11 cellular contexts compared by ENCODE assay signal in genomic region chr1:150280138-150280707, GRCh38. TPM values are rescaled to one million over a fixed set of nuclear protein-coding genes. Genes with fewer than 3 reads are reported as not detected.
DNase-seq lines count a peak whose midpoint lies in the region; ATAC-seq and TF ChIP-seq lines count a peak whose summit lies in the region.
"Had no signal": no experiment of that assay in that cellular context is flagged by ENCODE, and none has a peak within 500 bp of the region (broad histone marks: within the 10 kb centered on the region; RNA-seq: fewer than 3 reads in every experiment).

No MANE protein-coding gene starts in this region.

- H3K36me3 Mint-ChIP-seq in activated CD4-positive, alpha-beta T cell treated with anti-CD3 and anti-CD28 coated beads, Interleukin-2, amount 10 ng/mL, durations not matched to agents 24 days and 14 days (ENCODE audit: low read depth): no peaks in the 10 kb centered on the region
- peaks cover 3% of the 10 kb centered on the region for H3K36me3 Mint-ChIP-seq in activated CD4-positive, alpha-beta T cell treated with anti-CD3 and anti-CD28 coated beads, Interleukin-2, amount 10 ng/mL, durations not matched to agents 7 days and 5 days (ENCODE audit: low read depth)
- H3K36me3 Mint-ChIP-seq in activated T-helper 17 cell treated with anti-CD3 and anti-CD28 coated beads, Interleukin-2, amount 50 U/mL, for 72 hours (ENCODE audit: low read depth): peaks cover 16% of the 10 kb centered on the region
- no peaks in the 10 kb centered on the region for H3K36me3 Mint-ChIP-seq in stimulated activated effector memory CD8-positive, alpha-beta T cell treated with anti-CD3 and anti-CD28 coated beads, Interleukin-12 subunit alpha, Interleukin-12 subunit beta, amount 100 ng/mL, for 72 hours

- CTCF ChIA-PET in activated CD4-positive, alpha-beta T cell treated with anti-CD3 and anti-CD28 coated beads, Interleukin-2, amount 10 ng/mL, durations not matched to agents 7 days and 5 days (lab: Charles Lee): interaction anchor here (1.7 kb wide), 1 partner anchor 24 kb away, joined by 9 read pairs; no protein-coding TSS in a partner anchor
- CTCF ChIA-PET in GM10248 (lab: Yijun Ruan, JAX): interaction anchor here (0.9 to 4.5 kb wide), 8 partner anchors 9 to 715 kb away, joined by 3 to 72 read pairs (median 4); partner anchors contain the start of genes APH1A, C1orf54 and CA14

- no peak for ATAC-seq in activated T-helper 17 cell treated with anti-CD3 and anti-CD28 coated beads, Interleukin-2, amount 50 U/mL, for 72 hours (replicated peaks)
- peak; percentile 76 for ATAC-seq in left colon
- no peak for ATAC-seq in stimulated activated effector memory CD8-positive, alpha-beta T cell treated with anti-CD3 and anti-CD28 coated beads, Interleukin-12 subunit alpha, Interleukin-12 subunit beta, amount 100 ng/mL, for 72 hours

- no peak for DNase-seq in activated CD4-positive, alpha-beta T cell treated with anti-CD3 and anti-CD28 coated beads, Interleukin-2, amount 10 ng/mL, durations not matched to agents 24 days and 14 days
- no peak for DNase-seq in activated CD4-positive, alpha-beta T cell treated with anti-CD3 and anti-CD28 coated beads, Interleukin-2, amount 10 ng/mL, durations not matched to agents 7 days and 5 days
- DNase-seq in left colon (peak; percentile 69 to 81), GM10248 (ENCODE audit: extremely low spot score) (no peak), NCI-H2029 (lab: John Stamatoyannopoulos, UW) (no peak), NCI-H524 (lab: John Stamatoyannopoulos, UW) (no peak)
- DNase-seq in stimulated activated effector memory CD8-positive, alpha-beta T cell treated with anti-CD3 and anti-CD28 coated beads, Interleukin-12 subunit alpha, Interleukin-12 subunit beta, amount 100 ng/mL, for 72 hours (ENCODE audit: low spot score in 2 of 2): no peak
- DNase-seq: H7, NCI-H2029 treated with DMSO at 0.1 percent for 48 hours had no signal

- H3K4me3 Mint-ChIP-seq in activated CD4-positive, alpha-beta T cell treated with anti-CD3 and anti-CD28 coated beads, Interleukin-2, amount 10 ng/mL, durations not matched to agents 24 days and 14 days: peak overlapping the region; percentile 6
- H3K4me3 Mint-ChIP-seq in activated CD4-positive, alpha-beta T cell treated with anti-CD3 and anti-CD28 coated beads, Interleukin-2, amount 10 ng/mL, durations not matched to agents 7 days and 5 days: no peak overlapping the region
- peak overlapping the region; percentile 88 for H3K4me3 Mint-ChIP-seq in activated T-helper 17 cell treated with anti-CD3 and anti-CD28 coated beads, Interleukin-2, amount 50 U/mL, for 72 hours
- H3K4me3 Mint-ChIP-seq in stimulated activated effector memory CD8-positive, alpha-beta T cell treated with anti-CD3 and anti-CD28 coated beads, Interleukin-12 subunit alpha, Interleukin-12 subunit beta, amount 100 ng/mL, for 72 hours: peak overlapping the region; percentile 75

- H3K9me3 Mint-ChIP-seq in activated CD4-positive, alpha-beta T cell treated with anti-CD3 and anti-CD28 coated beads, Interleukin-2, amount 10 ng/mL, durations not matched to agents 24 days and 14 days: no peaks in the 10 kb centered on the region
- H3K9me3 Mint-ChIP-seq in activated CD4-positive, alpha-beta T cell treated with anti-CD3 and anti-CD28 coated beads, Interleukin-2, amount 10 ng/mL, durations not matched to agents 7 days and 5 days: no peaks in the 10 kb centered on the region
- peaks cover 4% of the 10 kb centered on the region for H3K9me3 Mint-ChIP-seq in activated T-helper 17 cell treated with anti-CD3 and anti-CD28 coated beads, Interleukin-2, amount 50 U/mL, for 72 hours
- H3K9me3 Mint-ChIP-seq in stimulated activated effector memory CD8-positive, alpha-beta T cell treated with anti-CD3 and anti-CD28 coated beads, Interleukin-12 subunit alpha, Interleukin-12 subunit beta, amount 100 ng/mL, for 72 hours: no peaks in the 10 kb centered on the region

- POLR2A ChIA-PET in activated CD4-positive, alpha-beta T cell treated with anti-CD3 and anti-CD28 coated beads, Interleukin-2, amount 10 ng/mL, durations not matched to agents 7 days and 5 days (lab: Charles Lee): no interaction called here
- POLR2A ChIA-PET in GM10248 (lab: Yijun Ruan, JAX): no interaction called here

- intact Hi-C loops in activated CD4-positive, alpha-beta T cell treated with anti-CD3 and anti-CD28 coated beads, Interleukin-2, amount 10 ng/mL, durations not matched to agents 24 days and 14 days (cut with micrococcal nuclease): loop anchor here (5.0 kb wide), 1 partner anchor 43 kb away; the partner anchor contains the start of gene ANP32E
- intact Hi-C loops in left colon (cut with DNase I, micrococcal nuclease): no loop called here

- no peak for TF ChIP-seq CTCF in GM10248 (IDR thresholded peaks at IDR 0.05; ENCODE audit: control extremely low read depth, extremely low read depth, low read depth, missing control alignments)

- peaks cover 6% of the 10 kb centered on the region for H3K27me3 Mint-ChIP-seq in activated CD4-positive, alpha-beta T cell treated with anti-CD3 and anti-CD28 coated beads, Interleukin-2, amount 10 ng/mL, durations not matched to agents 24 days and 14 days
- H3K27me3 Mint-ChIP-seq in activated CD4-positive, alpha-beta T cell treated with anti-CD3 and anti-CD28 coated beads, Interleukin-2, amount 10 ng/mL, durations not matched to agents 7 days and 5 days: peaks cover 4% of the 10 kb centered on the region
- no peaks in the 10 kb centered on the region for H3K27me3 Mint-ChIP-seq in activated T-helper 17 cell treated with anti-CD3 and anti-CD28 coated beads, Interleukin-2, amount 50 U/mL, for 72 hours

- no peak overlapping the region for H3K27ac Mint-ChIP-seq in activated CD4-positive, alpha-beta T cell treated with anti-CD3 and anti-CD28 coated beads, Interleukin-2, amount 10 ng/mL, durations not matched to agents 24 days and 14 days
- no peak overlapping the region for H3K27ac Mint-ChIP-seq in activated CD4-positive, alpha-beta T cell treated with anti-CD3 and anti-CD28 coated beads, Interleukin-2, amount 10 ng/mL, durations not matched to agents 7 days and 5 days
- peak overlapping the region; percentile 15 for H3K27ac Mint-ChIP-seq in activated T-helper 17 cell treated with anti-CD3 and anti-CD28 coated beads, Interleukin-2, amount 50 U/mL, for 72 hours
- H3K27ac Mint-ChIP-seq in stimulated activated effector memory CD8-positive, alpha-beta T cell treated with anti-CD3 and anti-CD28 coated beads, Interleukin-12 subunit alpha, Interleukin-12 subunit beta, amount 100 ng/mL, for 72 hours: peak overlapping the region; percentile 35

- H3K4me1 Mint-ChIP-seq in activated CD4-positive, alpha-beta T cell treated with anti-CD3 and anti-CD28 coated beads, Interleukin-2, amount 10 ng/mL, durations not matched to agents 24 days and 14 days: peaks cover 23% of the 10 kb centered on the region
- H3K4me1 Mint-ChIP-seq in activated CD4-positive, alpha-beta T cell treated with anti-CD3 and anti-CD28 coated beads, Interleukin-2, amount 10 ng/mL, durations not matched to agents 7 days and 5 days: peaks cover 24% of the 10 kb centered on the region
- H3K4me1 Mint-ChIP-seq in activated T-helper 17 cell treated with anti-CD3 and anti-CD28 coated beads, Interleukin-2, amount 50 U/mL, for 72 hours: peaks cover 23% of the 10 kb centered on the region
- peaks cover 30% of the 10 kb centered on the region for H3K4me1 Mint-ChIP-seq in stimulated activated effector memory CD8-positive, alpha-beta T cell treated with anti-CD3 and anti-CD28 coated beads, Interleukin-12 subunit alpha, Interleukin-12 subunit beta, amount 100 ng/mL, for 72 hours

RNA-seq across cellular contexts. Expression of gene CIART, which starts 2.1 kb away (rescaled TPM):
- total RNA-seq in activated CD4-positive, alpha-beta T cell treated with anti-CD3 and anti-CD28 coated beads, Interleukin-2, amount 10 ng/mL, durations not matched to agents 24 days and 14 days: 6.0 and 7.5 TPM in 2 replicates
- total RNA-seq in activated CD4-positive, alpha-beta T cell treated with anti-CD3 and anti-CD28 coated beads, Interleukin-2, amount 10 ng/mL, durations not matched to agents 7 days and 5 days: 1 to 10 TPM; 1.7 to 2.1 TPM
- 10 to 100 TPM in 1 of 2 donors, 1 to 10 TPM in 1; 3.7 to 12.4 TPM for total RNA-seq in activated T-helper 17 cell treated with anti-CD3 and anti-CD28 coated beads, Interleukin-2, amount 50 U/mL, for 72 hours
- total RNA-seq in left colon: 1 to 10 TPM in 1 of 2 donors, under 1 TPM in 1; 0.95 to 1.3 TPM

RNA-seq across cellular contexts. Expression of gene C1orf54, which starts 7.6 kb away (rescaled TPM):
- 0.64 and 0.93 TPM in 2 replicates for total RNA-seq in activated CD4-positive, alpha-beta T cell treated with anti-CD3 and anti-CD28 coated beads, Interleukin-2, amount 10 ng/mL, durations not matched to agents 24 days and 14 days
- 1 to 10 TPM; 2.4 to 3.5 TPM for total RNA-seq in activated CD4-positive, alpha-beta T cell treated with anti-CD3 and anti-CD28 coated beads, Interleukin-2, amount 10 ng/mL, durations not matched to agents 7 days and 5 days
- total RNA-seq in activated T-helper 17 cell treated with anti-CD3 and anti-CD28 coated beads, Interleukin-2, amount 50 U/mL, for 72 hours: 1 to 10 TPM; 1.4 to 3.6 TPM
- 10 to 100 TPM in 1 of 2 donors, 1 to 10 TPM in 1; 4.5 to 11.5 TPM for total RNA-seq in left colon

RNA-seq across cellular contexts. Expression of gene APH1A, which starts 11.4 kb away (rescaled TPM):
- 101 and 105 TPM in 2 replicates for total RNA-seq in activated CD4-positive, alpha-beta T cell treated with anti-CD3 and anti-CD28 coated beads, Interleukin-2, amount 10 ng/mL, durations not matched to agents 24 days and 14 days
- total RNA-seq in activated CD4-positive, alpha-beta T cell treated with anti-CD3 and anti-CD28 coated beads, Interleukin-2, amount 10 ng/mL, durations not matched to agents 7 days and 5 days: 100 to 1,000 TPM; 130 to 137 TPM
- total RNA-seq in activated T-helper 17 cell treated with anti-CD3 and anti-CD28 coated beads, Interleukin-2, amount 50 U/mL, for 72 hours: 100 to 1,000 TPM in 1 of 2 donors, 10 to 100 TPM in 1; 96.3 to 149 TPM
- total RNA-seq in left colon: 100 to 1,000 TPM; 194 to 199 TPM

RNA-seq across cellular contexts. Expression of gene MRPS21, which starts 13.4 kb away (rescaled TPM):
- total RNA-seq in activated CD4-positive, alpha-beta T cell treated with anti-CD3 and anti-CD28 coated beads, Interleukin-2, amount 10 ng/mL, durations not matched to agents 24 days and 14 days: 80.8 and 87.3 TPM in 2 replicates
- 10 to 100 TPM; 69.6 to 72.9 TPM for total RNA-seq in activated CD4-positive, alpha-beta T cell treated with anti-CD3 and anti-CD28 coated beads, Interleukin-2, amount 10 ng/mL, durations not matched to agents 7 days and 5 days
- total RNA-seq in activated T-helper 17 cell treated with anti-CD3 and anti-CD28 coated beads, Interleukin-2, amount 50 U/mL, for 72 hours: 10 to 100 TPM; 66.1 to 82.9 TPM
- total RNA-seq in left colon: 10 to 100 TPM; 36.2 to 44.3 TPM

RNA-seq across cellular contexts. Expression of gene CA14, which starts 22.6 kb away (rescaled TPM):
- total RNA-seq in activated CD4-positive, alpha-beta T cell treated with anti-CD3 and anti-CD28 coated beads, Interleukin-2, amount 10 ng/mL, durations not matched to agents 24 days and 14 days: not detected in 2 replicates
- not detected for total RNA-seq in activated CD4-positive, alpha-beta T cell treated with anti-CD3 and anti-CD28 coated beads, Interleukin-2, amount 10 ng/mL, durations not matched to agents 7 days and 5 days
- not detected for total RNA-seq in activated T-helper 17 cell treated with anti-CD3 and anti-CD28 coated beads, Interleukin-2, amount 50 U/mL, for 72 hours
- under 1 TPM; 0.28 to 0.34 TPM for total RNA-seq in left colon
- total RNA-seq: T-helper 2 cell treated with Interferon-gamma antibody and Interleukin-4, amounts not matched to agents 100 ng/mL and 5 ng/mL, for 36 hours had no signal

Comparison
In these comparisons a context has a peak if more than half of its experiments do, and no peak if none do; other contexts are left out.
1. DNase-seq: peak in left colon (2 of 2); none in activated CD4-positive, alpha-beta T cell treated with anti-CD3 and anti-CD28 coated beads, Interleukin-2, amount 10 ng/mL, durations not matched to agents 24 days and 14 days (single experiment), activated CD4-positive, alpha-beta T cell treated with anti-CD3 and anti-CD28 coated beads, Interleukin-2, amount 10 ng/mL, durations not matched to agents 7 days and 5 days (single experiment), stimulated activated effector memory CD8-positive, alpha-beta T cell treated with anti-CD3 and anti-CD28 coated beads, Interleukin-12 subunit alpha, Interleukin-12 subunit beta, amount 100 ng/mL, for 72 hours (0 of 2), GM10248 (single experiment), NCI-H2029 (single experiment) and NCI-H524 (0 of 2).
2. H3K27ac Mint-ChIP-seq: peak in activated T-helper 17 cell treated with anti-CD3 and anti-CD28 coated beads, Interleukin-2, amount 50 U/mL, for 72 hours (single experiment) and stimulated activated effector memory CD8-positive, alpha-beta T cell treated with anti-CD3 and anti-CD28 coated beads, Interleukin-12 subunit alpha, Interleukin-12 subunit beta, amount 100 ng/mL, for 72 hours (single experiment); none in activated CD4-positive, alpha-beta T cell treated with anti-CD3 and anti-CD28 coated beads, Interleukin-2, amount 10 ng/mL, durations not matched to agents 24 days and 14 days (single experiment) and activated CD4-positive, alpha-beta T cell treated with anti-CD3 and anti-CD28 coated beads, Interleukin-2, amount 10 ng/mL, durations not matched to agents 7 days and 5 days (single experiment).